Comparison of ENCODE assay signal across 8 cellular contexts in genomic region chr11:10934293-10934850, GRCh38.
DNase-seq lines count a peak whose midpoint lies in the region; ATAC-seq and TF ChIP-seq lines count a peak whose summit lies in the region.

No MANE protein-coding gene starts in this region.

- H3K9me3 ChIP-seq in CD8-positive, alpha-beta T cell (ENCODE audit: low read length), result no peaks in the 10 kb centered on the region
- no peaks in the 10 kb centered on the region for H3K9me3 ChIP-seq in muscle layer of colon (ENCODE audit: low read length)

- H3K36me3 ChIP-seq in CD8-positive, alpha-beta T cell (ENCODE audit: insufficient read depth, low read length), result no peaks in the 10 kb centered on the region
- no peaks in the 10 kb centered on the region for H3K36me3 ChIP-seq in muscle layer of colon (ENCODE audit: insufficient read depth, low read length)

- H3K36me3 Mint-ChIP-seq in CD8-positive, alpha-beta T cell, result no peaks in the 10 kb centered on the region
- H3K36me3 Mint-ChIP-seq in MCF 10A (ENCODE audit: insufficient read depth, unreplicated experiment), result no peaks in the 10 kb centered on the region

- BruUV-seq in MCF 10A (replicated peaks; lab: Mats Ljungman, UMichigan), result no TSS peak

- H3K4me1 ChIP-seq in CD8-positive, alpha-beta T cell (ENCODE audit: insufficient read depth, low read length), result no peaks in the 10 kb centered on the region
- peaks cover 71% of the 10 kb centered on the region for H3K4me1 ChIP-seq in muscle layer of colon (ENCODE audit: insufficient read depth, low read length)

- in situ Hi-C loops in GM13976 (cut with MboI; ENCODE audit: low sequenced_read_pairs, unreplicated experiment), result loop anchor here (5.0 to 25.0 kb wide), 2 partner anchors 88 to 853 kb away; no protein-coding TSS in a partner anchor

- peaks cover 16% of the 10 kb centered on the region for H3K27me3 Mint-ChIP-seq in CD8-positive, alpha-beta T cell (ENCODE audit: low read depth)
- H3K27me3 Mint-ChIP-seq in MCF 10A (ENCODE audit: insufficient read depth, unreplicated experiment), result no peaks in the 10 kb centered on the region

- H3K9ac ChIP-seq in muscle layer of colon (ENCODE audit: low read length), result peak overlapping the region; percentile 55

- H3K9me3 Mint-ChIP-seq in CD8-positive, alpha-beta T cell, result no peaks in the 10 kb centered on the region
- H3K9me3 Mint-ChIP-seq in MCF 10A (ENCODE audit: unreplicated experiment), result no peaks in the 10 kb centered on the region

- no peak overlapping the region for H3K27ac ChIP-seq in CD8-positive, alpha-beta T cell (ENCODE audit: low read depth, low read length)
- H3K27ac ChIP-seq in muscle layer of colon (ENCODE audit: low read depth, low read length) (peak overlapping the region; percentile 67), substantia nigra (ENCODE audit: low read depth, low read length, poor library complexity, severe bottlenecking) (no peak overlapping the region)

- H3K4me1 Mint-ChIP-seq in CD8-positive, alpha-beta T cell (ENCODE audit: low read depth), result peaks cover 20% of the 10 kb centered on the region
- H3K4me1 Mint-ChIP-seq in MCF 10A (ENCODE audit: insufficient read depth, unreplicated experiment), result peaks cover 25% of the 10 kb centered on the region

- H3K4me3 ChIP-seq in CD8-positive, alpha-beta T cell (ENCODE audit: low read depth, low read length), result peak overlapping the region; percentile 50
- H3K4me3 ChIP-seq in muscle layer of colon (ENCODE audit: low read depth in 1 of 2, low read length in 2 of 2), result peak overlapping the region in 1 of 2 donors; percentile 65

- POLR2A ChIA-PET in CD8-positive, alpha-beta T cell (lab: Charles Lee), result interaction anchor here (0.7 to 1.4 kb wide), 3 partner anchors 9 to 125 kb away, joined by 3 to 10 read pairs (median 3); partner anchors contain the start of genes EIF4G2 and ZBED5
- POLR2A ChIA-PET in MCF 10A (lab: Yijun Ruan, JAX), result interaction anchor here (0.6 to 2.9 kb wide), 25 partner anchors 9 to 163 kb away, joined by 3 to 36 read pairs (median 4); partner anchors contain the start of genes EIF4G2 and ZBED5

- peak; percentile 18 for ATAC-seq in CD8-positive, alpha-beta T cell
- ATAC-seq in GM21381 (IDR thresholded peaks at IDR 0.05; ENCODE audit: unreplicated experiment), result no peak

- peak in 1 of 7 experiments; percentile 15 for DNase-seq in CD8-positive, alpha-beta T cell
- DNase-seq in NCI-H146 treated with DMSO at 0.1 percent for 48 hours (lab: John Stamatoyannopoulos, UW; ENCODE audit: unreplicated experiment) (peak; percentile 26), MCF 10A (ENCODE audit: unreplicated experiment) (peak; percentile 32), substantia nigra (lab: John Stamatoyannopoulos, UW) (no peak), GM13976 (ENCODE audit: low spot score) (no peak), GM10266 (ENCODE audit: extremely low spot score) (no peak)

- intact Hi-C loops in CD8-positive, alpha-beta T cell (cut with DNase I, micrococcal nuclease), result loop anchor here (5.0 to 10.0 kb wide), 5 partner anchors 77 to 1348 kb away; partner anchors contain the start of genes EIF4G2 (in 1 of the 2) and ZBED5 (in 1 of the 2)
- intact Hi-C loops in MCF 10A (cut with micrococcal nuclease), result loop anchor here (5.0 kb wide), 2 partner anchors 57 to 688 kb away; partner anchors contain the start of gene GALNT18

- TF ChIP-seq CTCF in CD8-positive, alpha-beta T cell (IDR thresholded peaks at IDR 0.05), result no peak
- TF ChIP-seq CTCF in MCF 10A (IDR thresholded peaks at IDR 0.05; ENCODE audit: unreplicated experiment) (no peak), GM13976 (IDR thresholded peaks at IDR 0.05; ENCODE audit: borderline replicate concordance, control extremely low read depth, extremely low read depth, insufficient read depth, missing control alignments) (no peak), GM10266 (IDR thresholded peaks at IDR 0.05; ENCODE audit: control insufficient read depth, insufficient read depth, low read depth, missing control alignments) (no peak)

- H3K27ac Mint-ChIP-seq in CD8-positive, alpha-beta T cell, result no peak overlapping the region
- H3K27ac Mint-ChIP-seq in MCF 10A (ENCODE audit: low read depth, unreplicated experiment), result peak overlapping the region; percentile 29

- CTCF ChIA-PET in CD8-positive, alpha-beta T cell (lab: Charles Lee), result interaction anchor here (0.6 to 4.5 kb wide), 32 partner anchors 8 to 972 kb away, joined by 3 to 60 read pairs (median 4); no protein-coding TSS in a partner anchor
- CTCF ChIA-PET in MCF 10A (lab: Yijun Ruan, JAX), result interaction anchor here (0.5 to 5.1 kb wide), 54 partner anchors 9 to 1215 kb away, joined by 3 to 58 read pairs (median 4); partner anchors contain the start of genes EIF4G2 and GALNT18

- peaks cover 7% of the 10 kb centered on the region for H3K27me3 ChIP-seq in CD8-positive, alpha-beta T cell (ENCODE audit: insufficient read depth, low read length)
- no peaks in the 10 kb centered on the region for H3K27me3 ChIP-seq in muscle layer of colon (ENCODE audit: control insufficient read depth in 1 of 2, insufficient read depth in 2 of 2, low read length in 2 of 2)

- peak overlapping the region; percentile 83 for H3K4me3 Mint-ChIP-seq in CD8-positive, alpha-beta T cell
- peak overlapping the region; percentile 80 for H3K4me3 Mint-ChIP-seq in MCF 10A (ENCODE audit: unreplicated experiment)

Comparison
In these comparisons a context has a peak if more than half of its experiments do, and no peak if none do; other contexts are left out.
1. DNase-seq: peak in NCI-H146 treated with DMSO at 0.1 percent for 48 hours (single experiment) and MCF 10A (single experiment); none in substantia nigra (0 of 49), GM13976 (single experiment) and GM10266 (single experiment).